ENCODE assay signal across 29 cellular contexts in genomic region chr4:173960398-173960797, GRCh38.
"Had no signal": no experiment of that assay in that cellular context is flagged by ENCODE, and none has a peak within 500 bp of the region (broad histone marks: within the 10 kb centered on the region; RNA-seq: fewer than 3 reads in every experiment).

No MANE protein-coding gene starts in this region.

- H3K4me3 Mint-ChIP-seq: activated CD4-positive, alpha-beta memory T cell treated with anti-CD3 and anti-CD28 coated beads, Interleukin-2, amount 10 ng/mL, durations not matched to agents 7 days and 5 days; activated CD4-positive, alpha-beta T cell treated with anti-CD3 and anti-CD28 coated beads, Interleukin-2, amount 10 ng/mL, durations not matched to agents 7 days and 5 days; activated naive CD4-positive, alpha-beta T cell treated with anti-CD3 and anti-CD28 coated beads, Interleukin-2, amount 10 ng/mL, durations not matched to agents 7 days and 5 days; activated naive CD8-positive, alpha-beta T cell; activated T-cell treated with anti-CD3 and anti-CD28 coated beads, Interleukin-2, amount 50 U/mL, for 24 hours; activated T-cell treated with anti-CD3 and anti-CD28 coated beads, Interleukin-2, amount 50 U/mL, for 72 hours; central memory CD8-positive, alpha-beta T cell; dendritic cell treated with granulocyte-macrophage colony-stimulating factor and Interleukin-4, amounts not matched to agents 40 ng/mL and 50 ng/mL, for 4 days; endodermal cell had no signal

- H3K27ac Mint-ChIP-seq: activated CD4-positive, alpha-beta memory T cell treated with anti-CD3 and anti-CD28 coated beads, Interleukin-2, amount 10 ng/mL, durations not matched to agents 7 days and 5 days; activated CD4-positive, alpha-beta T cell treated with anti-CD3 and anti-CD28 coated beads, Interleukin-2, amount 10 ng/mL, durations not matched to agents 7 days and 5 days; activated naive CD4-positive, alpha-beta T cell treated with anti-CD3 and anti-CD28 coated beads, Interleukin-2, amount 10 ng/mL, durations not matched to agents 7 days and 5 days; activated naive CD8-positive, alpha-beta T cell; activated T-cell treated with anti-CD3 and anti-CD28 coated beads, Interleukin-2, amount 50 U/mL, for 24 hours; activated T-cell treated with anti-CD3 and anti-CD28 coated beads, Interleukin-2, amount 50 U/mL, for 72 hours; dendritic cell treated with granulocyte-macrophage colony-stimulating factor and Interleukin-4, amounts not matched to agents 40 ng/mL and 50 ng/mL, for 4 days; endodermal cell had no signal

- FAIRE-seq: astrocyte, bronchial epithelial cell, frontal cortex had no signal

- H3K27me3 ChIP-seq: brain microvascular endothelial cell had no signal

- H3K4me1 Mint-ChIP-seq: activated CD4-positive, alpha-beta memory T cell treated with anti-CD3 and anti-CD28 coated beads, Interleukin-2, amount 10 ng/mL, durations not matched to agents 7 days and 5 days; activated CD4-positive, alpha-beta T cell treated with anti-CD3 and anti-CD28 coated beads, Interleukin-2, amount 10 ng/mL, durations not matched to agents 7 days and 5 days; activated naive CD4-positive, alpha-beta T cell treated with anti-CD3 and anti-CD28 coated beads, Interleukin-2, amount 10 ng/mL, durations not matched to agents 7 days and 5 days; central memory CD8-positive, alpha-beta T cell; endodermal cell had no signal

- H3K9me3 Mint-ChIP-seq: activated CD4-positive, alpha-beta memory T cell treated with anti-CD3 and anti-CD28 coated beads, Interleukin-2, amount 10 ng/mL, durations not matched to agents 7 days and 5 days; activated CD4-positive, alpha-beta T cell treated with anti-CD3 and anti-CD28 coated beads, Interleukin-2, amount 10 ng/mL, durations not matched to agents 7 days and 5 days; activated naive CD4-positive, alpha-beta T cell treated with anti-CD3 and anti-CD28 coated beads, Interleukin-2, amount 10 ng/mL, durations not matched to agents 7 days and 5 days; activated T-cell treated with anti-CD3 and anti-CD28 coated beads, Interleukin-2, amount 50 U/mL, for 24 hours; activated T-cell treated with anti-CD3 and anti-CD28 coated beads, Interleukin-2, amount 50 U/mL, for 72 hours; central memory CD8-positive, alpha-beta T cell; dendritic cell treated with granulocyte-macrophage colony-stimulating factor and Interleukin-4, amounts not matched to agents 40 ng/mL and 50 ng/mL, for 4 days had no signal

- H3K4me3 ChIP-seq: coronary artery, dorsolateral prefrontal cortex had no signal

- H3K36me3 Mint-ChIP-seq: activated naive CD4-positive, alpha-beta T cell treated with anti-CD3 and anti-CD28 coated beads, Interleukin-2, amount 10 ng/mL, durations not matched to agents 7 days and 5 days; activated naive CD8-positive, alpha-beta T cell had no signal

- H3K36me3 ChIP-seq: brain microvascular endothelial cell had no signal

- DNase-seq: activated CD4-positive, alpha-beta memory T cell treated with anti-CD3 and anti-CD28 coated beads, Interleukin-2, amount 10 ng/mL, durations not matched to agents 7 days and 5 days; activated CD4-positive, alpha-beta T cell treated with anti-CD3 and anti-CD28 coated beads for 1 hour; activated CD4-positive, alpha-beta T cell treated with anti-CD3 and anti-CD28 coated beads for 4 hours; activated CD4-positive, alpha-beta T cell treated with anti-CD3 and anti-CD28 coated beads, Interleukin-2, amount 10 ng/mL, durations not matched to agents 7 days and 5 days; activated CD4-positive, alpha-beta T cell treated with anti-CD3 and anti-CD28 coated beads, Interleukin-2, amount 50 U/mL, for 4 hours; activated CD8-positive, alpha-beta memory T cell treated with anti-CD3 and anti-CD28 coated beads, Interleukin-2, amount 50 U/mL, for 48 hours; activated gamma-delta T cell; activated naive CD4-positive, alpha-beta T cell; activated naive CD4-positive, alpha-beta T cell treated with anti-CD3 and anti-CD28 coated beads, Interleukin-2, amount 10 ng/mL, durations not matched to agents 7 days and 5 days; activated T-cell treated with anti-CD3 and anti-CD28 coated beads for 4 hours; activated T-cell treated with anti-CD3 and anti-CD28 coated beads, Interleukin-2, amount 50 U/mL, for 24 hours; activated T-cell treated with anti-CD3 and anti-CD28 coated beads, Interleukin-2, amount 50 U/mL, for 72 hours; amniotic stem cell; anterior cingulate cortex; brain microvascular endothelial cell; dorsolateral prefrontal cortex; effector memory CD4-positive, alpha-beta T cell; endodermal cell; foreskin fibroblast; head of caudate nucleus; T-helper 2 cell had no signal

- H3K27ac ChIP-seq: brain microvascular endothelial cell, coronary artery, dorsolateral prefrontal cortex had no signal

- H3K27me3 Mint-ChIP-seq: activated CD4-positive, alpha-beta memory T cell treated with anti-CD3 and anti-CD28 coated beads, Interleukin-2, amount 10 ng/mL, durations not matched to agents 7 days and 5 days; activated CD4-positive, alpha-beta T cell treated with anti-CD3 and anti-CD28 coated beads, Interleukin-2, amount 10 ng/mL, durations not matched to agents 7 days and 5 days; activated naive CD4-positive, alpha-beta T cell treated with anti-CD3 and anti-CD28 coated beads, Interleukin-2, amount 10 ng/mL, durations not matched to agents 7 days and 5 days; activated naive CD8-positive, alpha-beta T cell; activated T-cell treated with anti-CD3 and anti-CD28 coated beads, Interleukin-2, amount 50 U/mL, for 24 hours; central memory CD8-positive, alpha-beta T cell had no signal

- ATAC-seq: activated T-cell treated with anti-CD3 and anti-CD28 coated beads, Interleukin-2, amount 50 U/mL, for 72 hours; esophagus mucosa had no signal
